19 cellular contexts compared by ENCODE assay signal in the genomic region with DNA sequence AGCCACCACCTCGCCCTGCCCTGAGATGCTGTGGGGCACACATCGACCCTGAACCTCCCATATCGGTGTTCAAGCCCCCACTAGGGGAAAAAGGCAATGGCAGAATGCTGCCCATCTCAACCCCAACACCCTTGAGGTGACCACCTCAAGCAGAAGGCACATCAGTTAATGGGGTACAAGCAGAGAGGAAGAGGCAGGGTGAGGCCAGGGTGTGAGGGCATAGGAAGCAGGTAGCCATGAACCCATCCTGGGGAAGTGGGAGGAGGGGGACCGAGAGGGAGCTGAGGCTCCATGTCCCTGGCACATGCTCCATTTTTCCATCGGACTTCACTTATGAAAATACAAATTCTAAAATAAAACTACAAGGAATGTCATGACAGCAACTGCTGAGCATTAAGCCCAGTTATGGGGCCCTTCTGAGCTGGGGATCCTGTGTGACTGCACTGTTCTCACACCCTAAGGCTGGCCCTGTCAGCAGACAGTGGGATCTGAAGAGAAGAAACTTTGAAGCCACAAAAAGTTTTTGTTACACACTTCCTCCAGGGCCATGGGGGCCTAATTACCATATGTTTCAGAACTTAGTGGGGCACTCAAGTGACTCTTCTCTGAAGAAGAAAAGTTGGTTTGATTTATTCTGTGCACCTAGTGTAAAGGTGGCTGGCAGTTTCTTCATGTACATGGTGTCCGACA.
DNase-seq lines count a peak whose midpoint lies in the region; ATAC-seq, FAIRE-seq and TF ChIP-seq lines count a peak whose summit lies in the region.
"Had no signal": no experiment of that assay in that cellular context is flagged by ENCODE, and none has a peak within 500 bp of the region (broad histone marks: within the 10 kb centered on the region; RNA-seq: fewer than 3 reads in every experiment).

No MANE protein-coding gene starts in this region.

- intact Hi-C loops in K562 (cut with micrococcal nuclease) (loop anchor here (5.0 kb wide), 1 partner anchor 445 kb away; no protein-coding TSS in a partner anchor), upper lobe of right lung (cut with DNase I) (no loop called here)

- no peaks in the 10 kb centered on the region for H3K79me2 ChIP-seq in K562 (ENCODE audit: control insufficient read depth, insufficient read depth, low read length)

- no peak for TF ChIP-seq POLR2A in K562 (conservative IDR thresholded peaks at IDR 0.05)

- H3K4me2 ChIP-seq in K562 (ENCODE audit: insufficient read depth, low read length), result no peak overlapping the region
- H3K4me2 ChIP-seq: BLaER1 treated with 17β-estradiol and CSF1 and Interleukin-3, amounts not matched to agents 10 nM and 100 nM; PC-9 had no signal

- H2AFZ ChIP-seq in K562 (ENCODE audit: low read depth, low read length), result no peak overlapping the region
- H2AFZ ChIP-seq: PC-9 had no signal

- no peak for TF ChIP-seq RAD21 in K562 (CRISPR knock-in tag; conservative IDR thresholded peaks at IDR 0.05 in 1 of 2, IDR thresholded peaks at IDR 0.05 in 1 of 2)

- CTCF ChIA-PET in K562 (lab: Yijun Ruan, JAX; ENCODE audit: low intra/inter-chr PET ratio), result no interaction called here

- no peaks in the 10 kb centered on the region for H4K20me1 ChIP-seq in K562 (replicated peaks; ENCODE audit: control insufficient read depth, insufficient read depth, low read length)
- H4K20me1 ChIP-seq: BLaER1 treated with 17β-estradiol and CSF1 and Interleukin-3, amounts not matched to agents 10 nM and 100 nM had no signal

- H3K27me3 ChIP-seq in K562 (ENCODE audit: control insufficient read depth in 2 of 2, insufficient read depth in 2 of 2, low read length in 2 of 2) (no peaks in the 10 kb centered on the region), upper lobe of right lung (no peaks in the 10 kb centered on the region), small intestine (ENCODE audit: control insufficient read depth in 2 of 2, insufficient read depth in 2 of 2, low read length in 2 of 2) (no peaks in the 10 kb centered on the region)
- H3K27me3 ChIP-seq: BLaER1 treated with 17β-estradiol and CSF1 and Interleukin-3, amounts not matched to agents 10 nM and 100 nM had no signal

- H3K36me3 ChIP-seq in K562 (ENCODE audit: control insufficient read depth, insufficient read depth, low read length), result no peaks in the 10 kb centered on the region
- H3K36me3 ChIP-seq in upper lobe of right lung, result no peaks in the 10 kb centered on the region
- no peaks in the 10 kb centered on the region for H3K36me3 ChIP-seq in small intestine (ENCODE audit: control insufficient read depth in 2 of 2, insufficient read depth in 2 of 2, low read length in 2 of 2)
- H3K36me3 ChIP-seq: BLaER1 treated with 17β-estradiol and CSF1 and Interleukin-3, amounts not matched to agents 10 nM and 100 nM had no signal

- H3K9me1 ChIP-seq in K562 (ENCODE audit: control insufficient read depth, insufficient read depth, low read length), result no peaks in the 10 kb centered on the region

- no TSS peak for BruUV-seq in K562 (replicated peaks; lab: Mats Ljungman, UMichigan)

- peak; percentile 52 for ATAC-seq in GM18868 (IDR thresholded peaks at IDR 0.05; ENCODE audit: unreplicated experiment)
- peak; percentile 60 for ATAC-seq in HG02798 (IDR thresholded peaks at IDR 0.05; ENCODE audit: poor library complexity, unreplicated experiment)
- ATAC-seq in K562, result 0 out of 3 replicates have a peak, but pooled peaks have one; percentile 33
- ATAC-seq in upper lobe of right lung, result peak; percentile 10
- ATAC-seq: CD8-positive, alpha-beta T cell had no signal

- TF ChIP-seq CTCF in K562 (IDR thresholded peaks at IDR 0.05 in 2 of 3, conservative IDR thresholded peaks at IDR 0.05 in 1 of 3; ENCODE audit: insufficient read depth in 2 of 3, low read depth in 1 of 3, low read length in 3 of 3) (no peak), upper lobe of right lung (IDR thresholded peaks at IDR 0.05) (no peak)

- H3K27ac ChIP-seq in K562 (ENCODE audit: extremely low read depth, low read depth, low read length), result no peak overlapping the region
- no peak overlapping the region for H3K27ac ChIP-seq in upper lobe of right lung
- H3K27ac ChIP-seq in substantia nigra (ENCODE audit: low read depth, low read length, poor library complexity, severe bottlenecking), result no peak overlapping the region
- no peak overlapping the region for H3K27ac ChIP-seq in small intestine (ENCODE audit: low read depth in 1 of 2, low read length in 1 of 2)
- H3K27ac ChIP-seq: BLaER1 treated with 17β-estradiol and CSF1 and Interleukin-3, amounts not matched to agents 10 nM and 100 nM; PC-9; RWPE1 had no signal

- no peak for FAIRE-seq in K562 (lab: Jason Lieb, UNC)
- no peak for FAIRE-seq in small intestine (lab: Jason Lieb, UNC)

- 0% methylated on average over 6 of the region's 6 CpGs for WGBS in K562 (ENCODE audit: insufficient coverage, low coverage, missing lambda C conversion rate)
- WGBS in small intestine, 3 donors, result 89 to 96% (median 90%) methylated on average over 6 of the region's 6 CpGs

- in situ Hi-C loops in K562 (cut with MboI), result no loop called here

- H3K4me1 ChIP-seq in K562 (replicated peaks in 1 of 2; ENCODE audit: control insufficient read depth in 2 of 2, insufficient read depth in 2 of 2, low read length in 2 of 2), result no peaks in the 10 kb centered on the region
- no peaks in the 10 kb centered on the region for H3K4me1 ChIP-seq in upper lobe of right lung
- no peaks in the 10 kb centered on the region for H3K4me1 ChIP-seq in small intestine (ENCODE audit: control insufficient read depth in 2 of 2, insufficient read depth in 1 of 2, low read depth in 1 of 2, low read length in 1 of 2)

- DNase-seq in K562 (ENCODE audit: extremely low read depth in 1 of 4, low spot score in 3 of 4) (no peak), upper lobe of right lung (no peak), substantia nigra (lab: John Stamatoyannopoulos, UW) (no peak), small intestine (no peak), T1000 (lab: John Stamatoyannopoulos, UW) (no peak)
- DNase-seq: CD8-positive, alpha-beta T cell; DMS79; H9; NCI-H1105; NCI-H1694 treated with DMSO at 0.1 percent for 48 hours; NCI-H226; NCI-H524 treated with DMSO at 0.1 percent for 48 hours; PC-9; SIG-M5; T-helper 1 cell had no signal

- no peak overlapping the region for H3K9ac ChIP-seq in K562 (ENCODE audit: insufficient read depth in 1 of 2, low read depth in 2 of 2, low read length in 2 of 2)
- H3K9ac ChIP-seq: BLaER1 treated with 17β-estradiol and CSF1 and Interleukin-3, amounts not matched to agents 10 nM and 100 nM had no signal

- no peak for TF ChIP-seq EP300 in K562 (IDR thresholded peaks at IDR 0.05; ENCODE audit: low read length)

- POLR2A ChIA-PET in K562 (lab: Yijun Ruan, JAX), result interaction anchor here (0.5 kb wide), 1 partner anchor 1463 kb away, joined by 4 read pairs; no protein-coding TSS in a partner anchor

- no peaks in the 10 kb centered on the region for H3K9me3 ChIP-seq in K562 (replicated peaks; ENCODE audit: control insufficient read depth, insufficient read depth, low read depth, low read length)
- no peaks in the 10 kb centered on the region for H3K9me3 ChIP-seq in upper lobe of right lung
- no peaks in the 10 kb centered on the region for H3K9me3 ChIP-seq in small intestine (ENCODE audit: control insufficient read depth, low read depth)

- H3K4me3 ChIP-seq in K562, result no peak overlapping the region
- no peak overlapping the region for H3K4me3 ChIP-seq in upper lobe of right lung
- no peak overlapping the region for H3K4me3 ChIP-seq in small intestine (ENCODE audit: low read depth in 1 of 2, low read length in 2 of 2)
- H3K4me3 ChIP-seq: BLaER1 treated with 17β-estradiol and CSF1 and Interleukin-3, amounts not matched to agents 10 nM and 100 nM; PC-9 had no signal

TF ChIP-seq in K562, 482 proteins besides CTCF, POLR2A, EP300 and RAD21:
- TF ChIP-seq ZNF253 (CRISPR knock-in tag; conservative IDR thresholded peaks at IDR 0.05) (no peak), HDAC8 (tag; IDR thresholded peaks at IDR 0.05) (no peak), ZNF408 (CRISPR knock-in tag; IDR thresholded peaks at IDR 0.05; ENCODE audit: low read depth) (no peak), KDM5B (IDR thresholded peaks at IDR 0.05; ENCODE audit: insufficient replicate concordance, low read depth, low read length) (no peak), TBL1XR1 (IDR thresholded peaks at IDR 0.05; ENCODE audit: low read length in 2 of 2) (no peak), ZFP30 (CRISPR knock-in tag; IDR thresholded peaks at IDR 0.05; ENCODE audit: borderline replicate concordance) (no peak), ZNF696 (CRISPR knock-in tag; conservative IDR thresholded peaks at IDR 0.05) (no peak), ZKSCAN8 (CRISPR knock-in tag; IDR thresholded peaks at IDR 0.05) (no peak), NFATC3 (IDR thresholded peaks at IDR 0.05) (no peak), XRCC3 (IDR thresholded peaks at IDR 0.05) (no peak), PHTF2 (CRISPR knock-in tag; IDR thresholded peaks at IDR 0.05) (no peak), CXXC5 (CRISPR knock-in tag; IDR thresholded peaks at IDR 0.05) (no peak), SLC30A9 (CRISPR knock-in tag; IDR thresholded peaks at IDR 0.05) (no peak), ELK3 (CRISPR knock-in tag; IDR thresholded peaks at IDR 0.05) (no peak)
TF ChIP-seq in K562: peak in this region for 0.

Comparison
In these comparisons a context has a peak if more than half of its experiments do, and no peak if none do; other contexts are left out.
1. ATAC-seq: peak in every context shown above with its lines; median percentile 60 in HG02798; 52 in GM18868; 33 in K562; 10 in upper lobe of right lung.